In the genomic region with DNA sequence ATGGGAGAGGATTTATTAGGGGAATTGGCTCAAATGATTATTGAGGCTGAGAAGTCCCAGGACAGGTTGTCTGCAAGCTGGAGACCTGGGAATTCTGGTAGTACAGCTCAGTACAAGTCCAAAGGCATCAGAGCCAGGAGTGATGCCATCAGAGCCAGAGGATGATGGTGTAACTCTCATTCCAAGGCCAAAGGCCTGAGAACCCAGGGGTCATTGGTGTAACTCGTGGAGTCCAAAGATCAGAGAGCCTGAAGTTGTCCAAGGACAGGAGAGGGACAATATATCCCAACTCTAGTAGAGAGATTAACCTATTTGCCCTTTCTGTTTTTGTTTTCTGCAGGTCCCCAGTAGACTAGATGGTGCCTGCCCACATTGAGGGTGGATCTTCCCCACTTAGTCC, we compare ENCODE assay signal across 1 cellular context.
TF ChIP-seq lines count a peak whose summit lies in the region.

No MANE protein-coding gene starts in this region.

TF ChIP-seq in HepG2, 621 proteins besides CTCF, POLR2A, EP300 and RAD21 (continued from another document):
- TF ChIP-seq, protein P1, sequence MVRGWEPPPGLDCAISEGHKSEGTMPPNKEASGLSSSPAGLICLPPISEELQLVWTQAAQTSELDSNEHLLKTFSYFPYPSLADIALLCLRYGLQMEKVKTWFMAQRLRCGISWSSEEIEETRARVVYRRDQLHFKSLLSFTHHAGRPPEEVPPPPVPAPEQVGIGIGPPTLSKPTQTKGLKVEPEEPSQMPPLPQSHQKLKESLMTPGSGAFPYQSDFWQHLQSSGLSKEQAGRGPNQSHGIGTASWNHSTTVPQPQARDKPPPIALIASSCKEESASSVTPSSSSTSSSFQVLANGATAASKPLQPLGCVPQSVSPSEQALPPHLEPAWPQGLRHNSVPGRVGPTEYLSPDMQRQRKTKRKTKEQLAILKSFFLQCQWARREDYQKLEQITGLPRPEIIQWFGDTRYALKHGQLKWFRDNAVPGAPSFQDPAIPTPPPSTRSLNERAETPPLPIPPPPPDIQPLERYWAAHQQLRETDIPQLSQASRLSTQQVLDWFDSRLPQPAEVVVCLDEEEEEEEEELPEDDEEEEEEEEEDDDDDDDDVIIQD (CRISPR knock-in tag; IDR thresholded peaks at IDR 0.05; ENCODE audit: low read depth) = no peak
- no peak for TF ChIP-seq SP140L (CRISPR knock-in tag; IDR thresholded peaks at IDR 0.05; ENCODE audit: borderline replicate concordance)
- TF ChIP-seq, protein P2, sequence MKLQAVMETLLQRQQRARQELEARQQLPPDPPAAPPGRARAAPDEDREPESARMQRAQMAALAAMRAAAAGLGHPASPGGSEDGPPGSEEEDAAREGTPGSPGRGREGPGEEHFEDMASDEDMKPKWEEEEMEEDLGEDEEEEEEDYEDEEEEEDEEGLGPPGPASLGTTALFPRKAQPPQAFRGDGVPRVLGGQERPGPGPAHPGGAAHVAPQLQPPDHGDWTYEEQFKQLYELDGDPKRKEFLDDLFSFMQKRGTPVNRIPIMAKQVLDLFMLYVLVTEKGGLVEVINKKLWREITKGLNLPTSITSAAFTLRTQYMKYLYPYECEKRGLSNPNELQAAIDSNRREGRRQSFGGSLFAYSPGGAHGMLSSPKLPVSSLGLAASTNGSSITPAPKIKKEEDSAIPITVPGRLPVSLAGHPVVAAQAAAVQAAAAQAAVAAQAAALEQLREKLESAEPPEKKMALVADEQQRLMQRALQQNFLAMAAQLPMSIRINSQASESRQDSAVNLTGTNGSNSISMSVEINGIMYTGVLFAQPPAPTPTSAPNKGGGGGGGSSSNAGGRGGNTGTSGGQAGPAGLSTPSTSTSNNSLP (IDR thresholded peaks at IDR 0.05; ENCODE audit: low read depth, low read length) = no peak
